Comparison of ENCODE assay signal across 10 cellular contexts in genomic region chr11:43736502-43737193, GRCh38. TPM values are rescaled to one million over a fixed set of nuclear protein-coding genes. Genes with fewer than 3 reads are reported as not detected.
DNase-seq lines count a peak whose midpoint lies in the region; ATAC-seq and TF ChIP-seq lines count a peak whose summit lies in the region.
"Had no signal": no experiment of that assay in that cellular context is flagged by ENCODE, and none has a peak within 500 bp of the region (broad histone marks: within the 10 kb centered on the region; RNA-seq: fewer than 3 reads in every experiment).

No MANE protein-coding gene starts in this region.

- peaks cover 37 to 50% of the 10 kb centered on the region in 2 donors for H3K4me1 ChIP-seq in thoracic aorta (ENCODE audit: control insufficient read depth in 1 of 2, low read depth in 2 of 2)

- H3K27me3 ChIP-seq in thoracic aorta (replicated peaks; ENCODE audit: insufficient read depth), result no peaks in the 10 kb centered on the region
- H3K27me3 ChIP-seq: BE2C had no signal

- in situ Hi-C loops in astrocyte of the cerebellum (cut with HindIII; ENCODE audit: low sequenced_read_pairs), result no loop called here

- no peak for TF ChIP-seq CTCF in astrocyte of the cerebellum (IDR thresholded peaks at IDR 0.05; ENCODE audit: low read depth, low read length, missing control alignments)
- TF ChIP-seq CTCF in thoracic aorta (IDR thresholded peaks at IDR 0.05), result no peak

- DNase-seq in NOMO-1 treated with DMSO at 0.1 percent for 48 hours (lab: John Stamatoyannopoulos, UW; ENCODE audit: unreplicated experiment) (peak; percentile 22), NOMO-1 treated with dmso at 0.1 percent for 144 hours (lab: John Stamatoyannopoulos, UW; ENCODE audit: unreplicated experiment) (no peak), astrocyte of the cerebellum (ENCODE audit: low read depth) (peak; percentile 74), hepatic stellate cell (ENCODE audit: low spot score) (peak; percentile 38), thoracic aorta (ENCODE audit: low spot score) (no peak), NK-92 (lab: John Stamatoyannopoulos, UW; ENCODE audit: unreplicated experiment) (no peak)
- DNase-seq: activated CD8-positive, alpha-beta memory T cell treated with anti-CD3 and anti-CD28 coated beads for 24 hours; BE2C had no signal

- H3K27ac ChIP-seq in thoracic aorta, result peak overlapping the region; percentile 63 to 80

- no peaks in the 10 kb centered on the region for H3K36me3 ChIP-seq in thoracic aorta
- H3K36me3 ChIP-seq: BE2C had no signal

- no peaks in the 10 kb centered on the region for H3K9me3 ChIP-seq in thoracic aorta
- H3K9me3 ChIP-seq: BE2C had no signal

- ATAC-seq in thoracic aorta (ENCODE audit: insufficient number of reproducible peaks, low FRiP score, low read depth) (no peak), GM21526 (IDR thresholded peaks at IDR 0.05; ENCODE audit: low FRiP score, unreplicated experiment) (no peak), GM19351 (IDR thresholded peaks at IDR 0.05; ENCODE audit: unreplicated experiment) (no peak)

- no peak overlapping the region for H3K4me3 ChIP-seq in astrocyte of the cerebellum (ENCODE audit: low read depth, low read length)
- H3K4me3 ChIP-seq in thoracic aorta, result peak overlapping the region; percentile 59

RNA-seq across cellular contexts. Expression of gene HSD17B12, which starts 56.1 kb away (rescaled TPM):
- total RNA-seq in thoracic aorta, result 10 to 100 TPM; 91.7 to 97.4 TPM

Comparison
In these comparisons a context has a peak if more than half of its experiments do, and no peak if none do; other contexts are left out.
1. DNase-seq: peak in NOMO-1 treated with DMSO at 0.1 percent for 48 hours (single experiment), astrocyte of the cerebellum (single experiment) and hepatic stellate cell (single experiment); none in NOMO-1 treated with dmso at 0.1 percent for 144 hours (single experiment), thoracic aorta (single experiment) and NK-92 (single experiment).